ENCODE assay signal across 24 cellular contexts in genomic region chr11:122879785-122880184, GRCh38. TPM values are rescaled to one million over a fixed set of nuclear protein-coding genes. Genes with fewer than 3 reads are reported as not detected.
DNase-seq lines count a peak whose midpoint lies in the region; ATAC-seq and TF ChIP-seq lines count a peak whose summit lies in the region.
"Had no signal": no experiment of that assay in that cellular context is flagged by ENCODE, and none has a peak within 500 bp of the region (broad histone marks: within the 10 kb centered on the region; RNA-seq: fewer than 3 reads in every experiment).

No MANE protein-coding gene starts in this region.

- POLR2A ChIA-PET in T-cell (lab: Charles Lee) = no interaction called here

- peak in 1 of 2 experiments; percentile 49 for TF ChIP-seq CTCF in brain (conservative IDR thresholded peaks at IDR 0.05)

- H3K4me3 Mint-ChIP-seq in brain (peak overlapping the region; percentile 2 to 66 (median 43)), T-cell (no peak overlapping the region)
- H3K4me3 Mint-ChIP-seq in stimulated activated effector memory CD8-positive, alpha-beta T cell treated with anti-CD3 and anti-CD28 coated beads, Interleukin-12 subunit alpha, Interleukin-12 subunit beta, amount 100 ng/mL, for 72 hours = no peak overlapping the region
- H3K4me3 Mint-ChIP-seq: activated T-helper 1 cell treated with anti-CD3 and anti-CD28 coated beads, Interleukin-12 subunit alpha, Interleukin-12 subunit beta, Interleukin-2, Interleukin-4 antibody, amounts not matched to agents 30 ng/mL and 10 ng/mL and 1 ng/mL, durations not matched to agents 14 hours and 24 hours and 36 hours; dendritic cell treated with granulocyte-macrophage colony-stimulating factor and Interleukin-4, amounts not matched to agents 40 ng/mL and 50 ng/mL, for 4 days; stimulated activated naive CD8-positive, alpha-beta T cell treated with anti-CD3 and anti-CD28 coated beads, Interleukin-15, Interleukin-2, amounts not matched to agents 100 ng/mL and 50 ng/mL, for 24 hours had no signal

- no peak for ATAC-seq in stimulated activated effector memory CD8-positive, alpha-beta T cell treated with anti-CD3 and anti-CD28 coated beads, Interleukin-12 subunit alpha, Interleukin-12 subunit beta, amount 100 ng/mL, for 72 hours
- no peak for ATAC-seq in T-cell (replicated peaks in 1 of 4)

- CTCF ChIA-PET in T-cell (lab: Charles Lee) = interaction anchor here in 1 of 2 donors (0.8 kb wide), 1 partner anchor 174 kb away, joined by 5 read pairs; no protein-coding TSS in a partner anchor

- peaks cover 36% of the 10 kb centered on the region for H3K27me3 Mint-ChIP-seq in brain
- H3K27me3 Mint-ChIP-seq in T-cell = no peaks in the 10 kb centered on the region
- H3K27me3 Mint-ChIP-seq: activated naive CD8-positive, alpha-beta T cell had no signal

- H3K36me3 Mint-ChIP-seq in brain (no peaks in the 10 kb centered on the region), T-cell (no peaks in the 10 kb centered on the region)
- no peaks in the 10 kb centered on the region for H3K36me3 Mint-ChIP-seq in stimulated activated effector memory CD8-positive, alpha-beta T cell treated with anti-CD3 and anti-CD28 coated beads, Interleukin-12 subunit alpha, Interleukin-12 subunit beta, amount 100 ng/mL, for 72 hours
- H3K36me3 Mint-ChIP-seq: activated naive CD8-positive, alpha-beta T cell had no signal

- H3K27ac Mint-ChIP-seq in brain = peak overlapping the region in 3 of 5 experiments; percentile 25 to 87 (median 78)
- H3K27ac Mint-ChIP-seq in stimulated activated effector memory CD8-positive, alpha-beta T cell treated with anti-CD3 and anti-CD28 coated beads, Interleukin-12 subunit alpha, Interleukin-12 subunit beta, amount 100 ng/mL, for 72 hours = peak overlapping the region; percentile 66
- H3K27ac Mint-ChIP-seq in T-cell = no peak overlapping the region
- H3K27ac Mint-ChIP-seq: activated naive CD8-positive, alpha-beta T cell; activated T-helper 1 cell treated with anti-CD3 and anti-CD28 coated beads, Interleukin-12 subunit alpha, Interleukin-12 subunit beta, Interleukin-2, Interleukin-4 antibody, amounts not matched to agents 30 ng/mL and 10 ng/mL and 1 ng/mL, durations not matched to agents 14 hours and 24 hours and 36 hours; dendritic cell treated with granulocyte-macrophage colony-stimulating factor and Interleukin-4, amounts not matched to agents 40 ng/mL and 50 ng/mL, for 4 days; stimulated activated naive CD8-positive, alpha-beta T cell treated with anti-CD3 and anti-CD28 coated beads, Interleukin-15, Interleukin-2, amounts not matched to agents 100 ng/mL and 50 ng/mL, for 24 hours had no signal

- H3K4me1 Mint-ChIP-seq in brain = peaks cover 41% of the 10 kb centered on the region
- H3K4me1 Mint-ChIP-seq in stimulated activated effector memory CD8-positive, alpha-beta T cell treated with anti-CD3 and anti-CD28 coated beads, Interleukin-12 subunit alpha, Interleukin-12 subunit beta, amount 100 ng/mL, for 72 hours = peaks cover 44% of the 10 kb centered on the region
- H3K4me1 Mint-ChIP-seq in T-cell = peaks cover 6 to 25% (median 17%) of the 10 kb centered on the region in 3 donors

- peak; percentile 16 for DNase-seq in NCI-H1436 (lab: John Stamatoyannopoulos, UW)
- no peak for DNase-seq in NCI-H1436 treated with DMSO at 0.1 percent for 48 hours (lab: John Stamatoyannopoulos, UW)
- DNase-seq in NCI-H2227 treated with DMSO at 0.1 percent for 48 hours (lab: John Stamatoyannopoulos, UW) = peak; percentile 13
- DNase-seq in stimulated activated effector memory CD8-positive, alpha-beta T cell treated with anti-CD3 and anti-CD28 coated beads, Interleukin-12 subunit alpha, Interleukin-12 subunit beta, amount 100 ng/mL, for 72 hours (ENCODE audit: low spot score in 2 of 2) = no peak
- DNase-seq in GM03348 (ENCODE audit: low spot score) = no peak
- DNase-seq in T-cell = no peak
- no peak for DNase-seq in effector CD4-positive, alpha-beta T cell
- DNase-seq: activated CD4-positive, CD25-positive, alpha-beta regulatory T cell treated with anti-CD3 and anti-CD28 coated beads, Interleukin-2, amount 50 U/mL, for 72 hours; activated CD8-positive, alpha-beta memory T cell treated with anti-CD3 and anti-CD28 coated beads for 24 hours; foreskin fibroblast; HCEC 1CT; mammary epithelial cell; NCI-H2029 treated with DMSO at 0.1 percent for 48 hours; NCI-H526 treated with DMSO at 0.1 percent for 48 hours; ovary; T1000 had no signal

- H3K9me3 Mint-ChIP-seq in brain (no peaks in the 10 kb centered on the region), T-cell (no peaks in the 10 kb centered on the region)
- no peaks in the 10 kb centered on the region for H3K9me3 Mint-ChIP-seq in stimulated activated effector memory CD8-positive, alpha-beta T cell treated with anti-CD3 and anti-CD28 coated beads, Interleukin-12 subunit alpha, Interleukin-12 subunit beta, amount 100 ng/mL, for 72 hours
- H3K9me3 Mint-ChIP-seq: activated T-helper 1 cell treated with anti-CD3 and anti-CD28 coated beads, Interleukin-12 subunit alpha, Interleukin-12 subunit beta, Interleukin-2, Interleukin-4 antibody, amounts not matched to agents 30 ng/mL and 10 ng/mL and 1 ng/mL, durations not matched to agents 14 hours and 24 hours and 36 hours; dendritic cell treated with granulocyte-macrophage colony-stimulating factor and Interleukin-4, amounts not matched to agents 40 ng/mL and 50 ng/mL, for 4 days; stimulated activated naive CD8-positive, alpha-beta T cell treated with anti-CD3 and anti-CD28 coated beads, Interleukin-15, Interleukin-2, amounts not matched to agents 100 ng/mL and 50 ng/mL, for 24 hours had no signal

RNA-seq across cellular contexts. Expression of gene JHY, which starts 2.8 kb away (rescaled TPM):
- 11.8 TPM for polyA plus RNA-seq in brain (ENCODE audit: insufficient read depth, low read depth, low replicate concordance)
- 1 to 10 TPM; 2.8 to 7.3 (median 4.9) TPM for total RNA-seq in T-cell

RNA-seq across cellular contexts. Expression of gene CRTAM, which starts 41.5 kb away (rescaled TPM):
- not detected for polyA plus RNA-seq in brain (ENCODE audit: insufficient read depth, low read depth, low replicate concordance)
- total RNA-seq in T-cell = 10 to 100 TPM in 2 of 5 donors, 1 to 10 TPM in 3; 3.1 to 12.1 (median 8.8) TPM
- total RNA-seq: hepatocyte, MCF 10A, myocyte had no signal
- polyA plus RNA-seq: hepatocyte had no signal

Comparison
In these comparisons a context has a peak if more than half of its experiments do, and no peak if none do; other contexts are left out.
1. DNase-seq: peak in NCI-H1436 (single experiment) and NCI-H2227 treated with DMSO at 0.1 percent for 48 hours (single experiment); none in NCI-H1436 treated with DMSO at 0.1 percent for 48 hours (single experiment), stimulated activated effector memory CD8-positive, alpha-beta T cell treated with anti-CD3 and anti-CD28 coated beads, Interleukin-12 subunit alpha, Interleukin-12 subunit beta, amount 100 ng/mL, for 72 hours (0 of 2), GM03348 (single experiment), T-cell (0 of 34) and effector CD4-positive, alpha-beta T cell (single experiment).
2. H3K27ac Mint-ChIP-seq: peak in brain (3 of 5) and stimulated activated effector memory CD8-positive, alpha-beta T cell treated with anti-CD3 and anti-CD28 coated beads, Interleukin-12 subunit alpha, Interleukin-12 subunit beta, amount 100 ng/mL, for 72 hours (single experiment); none in T-cell (0 of 2).
3. H3K4me3 Mint-ChIP-seq: peak in brain (5 of 5); none in stimulated activated effector memory CD8-positive, alpha-beta T cell treated with anti-CD3 and anti-CD28 coated beads, Interleukin-12 subunit alpha, Interleukin-12 subunit beta, amount 100 ng/mL, for 72 hours (single experiment) and T-cell (0 of 3).